In genomic region chr14:64000749-64001148, GRCh38 we compare ENCODE assay signal across 18 cellular contexts.
DNase-seq lines count a peak whose midpoint lies in the region; ATAC-seq and TF ChIP-seq lines count a peak whose summit lies in the region.
"Had no signal": no experiment of that assay in that cellular context is flagged by ENCODE, and none has a peak within 500 bp of the region (broad histone marks: within the 10 kb centered on the region; RNA-seq: fewer than 3 reads in every experiment).

No MANE protein-coding gene starts in this region.

- H3K4me1 ChIP-seq in right lobe of liver (peaks cover 0 to 8% (median 2%) of the 10 kb centered on the region in 4 donors), osteoblast (ENCODE audit: insufficient read depth, low read length) (no peaks in the 10 kb centered on the region)
- H3K4me1 ChIP-seq: HAP-1 had no signal

- H3K36me3 ChIP-seq in right lobe of liver (no peaks in the 10 kb centered on the region), osteoblast (ENCODE audit: insufficient read depth, low read length) (no peaks in the 10 kb centered on the region)

- H3K27ac ChIP-seq in right lobe of liver, result peak overlapping the region in 2 of 3 donors; percentile 7 to 30
- H3K27ac ChIP-seq in osteoblast (ENCODE audit: low read depth, low read length), result no peak overlapping the region
- H3K27ac ChIP-seq: C4-2B, GM23248, HL-60 had no signal

- H3K79me2 ChIP-seq in osteoblast (ENCODE audit: insufficient read depth, low read length), result no peaks in the 10 kb centered on the region

- H4K20me1 ChIP-seq in osteoblast (ENCODE audit: insufficient read depth, low read length), result no peaks in the 10 kb centered on the region

- DNase-seq in right lobe of liver (peak in 1 of 3 donors; percentile 56), AG20443 (ENCODE audit: low spot score) (no peak), epidermal melanocyte (ENCODE audit: insufficient read length, low spot score) (no peak), osteoblast (ENCODE audit: insufficient read length, low spot score, missing footprints) (no peak), globus pallidus (ENCODE audit: low spot score) (no peak)
- DNase-seq: ACHN; AML-193; Caco-2; CD4-positive, alpha-beta T cell; GM23248; Kasumi-1; KBM-7 had no signal

- ATAC-seq in GM18861 (IDR thresholded peaks at IDR 0.05; ENCODE audit: unreplicated experiment) (peak; percentile 73), GM19438 (IDR thresholded peaks at IDR 0.05; ENCODE audit: low read depth, unreplicated experiment) (peak; percentile 72), HG03354 (IDR thresholded peaks at IDR 0.05; ENCODE audit: poor library complexity, severe bottlenecking, unreplicated experiment) (peak; percentile 54), right lobe of liver (peak; percentile 93 to 97 (median 95))

- no peaks in the 10 kb centered on the region for H3K27me3 ChIP-seq in right lobe of liver
- no peaks in the 10 kb centered on the region for H3K27me3 ChIP-seq in osteoblast (ENCODE audit: insufficient read depth, low read length)

- TF ChIP-seq CTCF in right lobe of liver (IDR thresholded peaks at IDR 0.05) (no peak), osteoblast (IDR thresholded peaks at IDR 0.05; ENCODE audit: extremely low read depth, low read depth, low read length) (no peak)

- intact Hi-C loops in right lobe of liver (cut with DNase I), result no loop called here

- H3K4me2 ChIP-seq in osteoblast (ENCODE audit: insufficient read depth, low read length), result no peak overlapping the region

- 9% methylated on average over 1 of the region's 1 CpG for WGBS in right lobe of liver (ENCODE audit: insufficient coverage, low coverage, low lambda C conversion rate, missing lambda C conversion rate)

- H3K4me3 ChIP-seq in right lobe of liver (no peak overlapping the region), osteoblast (ENCODE audit: insufficient read depth, low read length) (no peak overlapping the region)
- H3K4me3 ChIP-seq: GM23248, HAP-1 had no signal

- H3K9me3 ChIP-seq in right lobe of liver (no peaks in the 10 kb centered on the region), osteoblast (ENCODE audit: low read depth, low read length) (no peaks in the 10 kb centered on the region)
- H3K9me3 ChIP-seq: Caco-2, HAP-1 had no signal

- no peak for TF ChIP-seq POLR2A in right lobe of liver (IDR thresholded peaks at IDR 0.05)

- no peak overlapping the region for H2AFZ ChIP-seq in osteoblast (ENCODE audit: low read length)
- H2AFZ ChIP-seq: GM23248 had no signal
